ENCODE assay signal across 18 cellular contexts in genomic region chr2:118006861-118007260, GRCh38.
"Had no signal": no experiment of that assay in that cellular context is flagged by ENCODE, and none has a peak within 500 bp of the region (broad histone marks: within the 10 kb centered on the region; RNA-seq: fewer than 3 reads in every experiment).

No MANE protein-coding gene starts in this region.

- H3K27ac Mint-ChIP-seq: neural progenitor cell; stimulated activated naive CD8-positive, alpha-beta T cell treated with anti-CD3 and anti-CD28 coated beads, Interleukin-15, Interleukin-2, amounts not matched to agents 100 ng/mL and 50 ng/mL, for 24 hours had no signal

- H3K27me3 Mint-ChIP-seq: natural killer cell treated with Interleukin-12 subunit alpha and Interleukin-12 subunit beta and Interleukin-15 and Interleukin-18, amount 100 ng/mL, for 72 hours; stimulated activated naive CD8-positive, alpha-beta T cell treated with anti-CD3 and anti-CD28 coated beads, Interleukin-15, Interleukin-2, amounts not matched to agents 100 ng/mL and 50 ng/mL, for 24 hours had no signal

- H3K9me3 Mint-ChIP-seq: natural killer cell treated with Interleukin-12 subunit alpha and Interleukin-12 subunit beta and Interleukin-15 and Interleukin-18, amount 100 ng/mL, for 72 hours; neural progenitor cell; stimulated activated naive CD8-positive, alpha-beta T cell treated with anti-CD3 and anti-CD28 coated beads, Interleukin-15, Interleukin-2, amounts not matched to agents 100 ng/mL and 50 ng/mL, for 24 hours had no signal

- DNase-seq: cortex of kidney; dorsolateral prefrontal cortex; effector CD8-positive, alpha-beta T cell; islet precursor cell; left lung; lower lobe of right lung; mesenchymal stem cell; midbrain; nucleus accumbens; ovary; right cardiac atrium; stimulated activated CD4-positive, alpha-beta T cell treated with anti-CD3 and anti-CD28 coated beads, Interleukin-12 subunit alpha, Interleukin-12 subunit beta, amount 100 ng/mL, for 4 hours; testis; upper lobe of right lung had no signal

- H3K4me3 Mint-ChIP-seq: natural killer cell treated with Interleukin-12 subunit alpha and Interleukin-12 subunit beta and Interleukin-15 and Interleukin-18, amount 100 ng/mL, for 72 hours; neural progenitor cell; stimulated activated naive CD8-positive, alpha-beta T cell treated with anti-CD3 and anti-CD28 coated beads, Interleukin-15, Interleukin-2, amounts not matched to agents 100 ng/mL and 50 ng/mL, for 24 hours had no signal

- ATAC-seq: esophagus mucosa; left lung; lower lobe of right lung; natural killer cell treated with Interleukin-12 subunit alpha and Interleukin-12 subunit beta and Interleukin-15 and Interleukin-18, amount 100 ng/mL, for 72 hours; right cardiac atrium; upper lobe of right lung had no signal
